ENCODE assay signal across 17 cellular contexts in genomic region chr7:21524680-21525079, GRCh38.
"Had no signal": no experiment of that assay in that cellular context is flagged by ENCODE, and none has a peak within 500 bp of the region (broad histone marks: within the 10 kb centered on the region; RNA-seq: fewer than 3 reads in every experiment).

No MANE protein-coding gene starts in this region.

- ATAC-seq: stimulated activated effector memory CD8-positive, alpha-beta T cell treated with anti-CD3 and anti-CD28 coated beads, Interleukin-12 subunit alpha, Interleukin-12 subunit beta, amount 100 ng/mL, for 72 hours; stimulated activated memory B cell treated with anti-CD40 and anti-IgM and Interleukin-4, amounts not matched to agents 10 μg/mL and 1 μg/mL and 100 μg/mL, for 72 hours; stimulated activated naive B cell treated with anti-CD40 and anti-IgM and Interleukin-4, amounts not matched to agents 10 μg/mL and 1 μg/mL and 100 μg/mL, for 72 hours; stimulated activated naive CD8-positive, alpha-beta T cell treated with anti-CD3 and anti-CD28 coated beads, Interleukin-15, amount 100 ng/mL, for 72 hours; stimulated activated naive CD8-positive, alpha-beta T cell treated with anti-CD3 and anti-CD28 coated beads, Interleukin-15, Interleukin-2, amounts not matched to agents 100 U/mL and 50 U/mL, for 24 hours; upper lobe of right lung had no signal

- H3K36me3 ChIP-seq: stomach, suprapubic skin, thoracic aorta, thyroid gland, tibial artery, tibial nerve, transverse colon, upper lobe of left lung, upper lobe of right lung, uterus, vagina had no signal

- H3K4me1 ChIP-seq: stomach, suprapubic skin, testis, thyroid gland, tibial artery, tibial nerve, transverse colon, upper lobe of left lung, upper lobe of right lung, uterus, vagina had no signal

- H3K4me3 ChIP-seq: stomach, suprapubic skin, testis, thoracic aorta, thyroid gland, tibial artery, tibial nerve, transverse colon, upper lobe of left lung, upper lobe of right lung, uterus, vagina had no signal

- H3K27ac ChIP-seq: stomach, suprapubic skin, testis, thoracic aorta, thyroid gland, tibial artery, tibial nerve, transverse colon, upper lobe of left lung, upper lobe of right lung, uterus, vagina had no signal

- H3K9me3 ChIP-seq: suprapubic skin, testis, thoracic aorta, thyroid gland, tibial artery, transverse colon, upper lobe of right lung, uterus, vagina had no signal
